ENCODE assay signal across 1 cellular context in genomic region chr10:50554995-50555568, GRCh38.
TF ChIP-seq lines count a peak whose summit lies in the region.

No MANE protein-coding gene starts in this region.

TF ChIP-seq in K562, 482 proteins besides CTCF, POLR2A, EP300 and RAD21 (continued from another document and continues in another):
- no peak for TF ChIP-seq TRIM25 (IDR thresholded peaks at IDR 0.05; ENCODE audit: borderline replicate concordance)
- no peak for TF ChIP-seq SAFB2 (IDR thresholded peaks at IDR 0.05; ENCODE audit: borderline replicate concordance, low read depth, low read length, severe bottlenecking)
- no peak for TF ChIP-seq ZNF740 (CRISPR knock-in tag; IDR thresholded peaks at IDR 0.05)
- TF ChIP-seq ZNF740 (tag; IDR thresholded peaks at IDR 0.05) = no peak
- TF ChIP-seq HSF4 (CRISPR knock-in tag; IDR thresholded peaks at IDR 0.05; ENCODE audit: borderline replicate concordance) = peak; percentile 15; the same call in 1 of the 2 replicates
- TF ChIP-seq MBD1 (CRISPR knock-in tag; IDR thresholded peaks at IDR 0.05) = no peak
- peak; percentile 76 for TF ChIP-seq EP400 (IDR thresholded peaks at IDR 0.05)
- TF ChIP-seq ZNF830 (CRISPR knock-in tag; IDR thresholded peaks at IDR 0.05) = no peak
- TF ChIP-seq IRF9 (tag; IDR thresholded peaks at IDR 0.05) = 0 out of 2 replicates have a peak, but pooled peaks have one; percentile 8
- no peak for TF ChIP-seq ZC3H11A (IDR thresholded peaks at IDR 0.05; ENCODE audit: low read depth, low read length)
- TF ChIP-seq GABPB2 (CRISPR knock-in tag; conservative IDR thresholded peaks at IDR 0.05) = no peak
- TF ChIP-seq ZKSCAN8 (CRISPR knock-in tag; IDR thresholded peaks at IDR 0.05) = 0 out of 2 replicates have a peak, but pooled peaks have one; percentile 22
- no peak for TF ChIP-seq FUS (optimal IDR thresholded peaks at IDR 0.05; ENCODE audit: low read depth, low read length)
- TF ChIP-seq BACH1 (tag; IDR thresholded peaks at IDR 0.05) = peak; percentile 35; the same call in 1 of the 2 replicates
- TF ChIP-seq EZH2 (IDR thresholded peaks at IDR 0.05; ENCODE audit: borderline replicate concordance, low read depth, low read length) = no peak
- no peak for TF ChIP-seq ERF (CRISPR knock-in tag; IDR thresholded peaks at IDR 0.05)
- TF ChIP-seq ZNF780A (CRISPR knock-in tag; IDR thresholded peaks at IDR 0.05) = no peak
- TF ChIP-seq POLR2G (IDR thresholded peaks at IDR 0.05; ENCODE audit: low read depth, low read length) = no peak
- no peak; a peak in 1 of 4 replicates for TF ChIP-seq NRF1 (conservative IDR thresholded peaks at IDR 0.05 in 1 of 2, IDR thresholded peaks at IDR 0.05 in 1 of 2)
- no peak for TF ChIP-seq GABPB1 (CRISPR knock-in tag; IDR thresholded peaks at IDR 0.05)
- no peak for TF ChIP-seq ZNF174 (CRISPR knock-in tag; IDR thresholded peaks at IDR 0.05)
- no peak for TF ChIP-seq BRF2 (IDR thresholded peaks at IDR 0.05; ENCODE audit: borderline replicate concordance, insufficient read depth, insufficient read length)
- no peak; the same call in 1 of the 2 replicates for TF ChIP-seq CEBPG (CRISPR knock-in tag; IDR thresholded peaks at IDR 0.05)
- no peak for TF ChIP-seq CEBPG (tag; conservative IDR thresholded peaks at IDR 0.05 in 1 of 2, IDR thresholded peaks at IDR 0.05 in 1 of 2)
- TF ChIP-seq PML (IDR thresholded peaks at IDR 0.05; ENCODE audit: low read length) = peak; percentile 89
- TF ChIP-seq HEY1 (CRISPR knock-in tag; IDR thresholded peaks at IDR 0.05; ENCODE audit: borderline replicate concordance) = no peak
- TF ChIP-seq CTBP1 (IDR thresholded peaks at IDR 0.05; ENCODE audit: borderline replicate concordance) = 0 out of 2 replicates have a peak, but pooled peaks have one; percentile 22
- TF ChIP-seq JUN (IDR thresholded peaks at IDR 0.05; ENCODE audit: borderline replicate concordance, low read depth, low read length) = no peak
- TF ChIP-seq JUN (CRISPR knock-in tag; IDR thresholded peaks at IDR 0.05; ENCODE audit: borderline replicate concordance) = 0 out of 2 replicates have a peak, but pooled peaks have one; percentile 16
- no peak for TF ChIP-seq HDGF (IDR thresholded peaks at IDR 0.05)
- 0 out of 2 replicates have a peak, but pooled peaks have one; percentile 32 for TF ChIP-seq ILF3 (IDR thresholded peaks at IDR 0.05; ENCODE audit: borderline replicate concordance)
- TF ChIP-seq TCF7L2 (IDR thresholded peaks at IDR 0.05; ENCODE audit: low read depth, low read length) = no peak
- TF ChIP-seq HNRNPH1 (optimal IDR thresholded peaks at IDR 0.05; ENCODE audit: low read depth, low read length) = no peak
- peak; percentile 74 to 79 for TF ChIP-seq MNT (conservative IDR thresholded peaks at IDR 0.05)
- TF ChIP-seq ZNF551 (CRISPR knock-in tag; IDR thresholded peaks at IDR 0.05) = no peak
- no peak for TF ChIP-seq PRMT5 (CRISPR knock-in tag; IDR thresholded peaks at IDR 0.05)
- peak; percentile 81 for TF ChIP-seq ZFP91 (CRISPR knock-in tag; IDR thresholded peaks at IDR 0.05)
- TF ChIP-seq MTF1 (CRISPR knock-in tag; IDR thresholded peaks at IDR 0.05; ENCODE audit: borderline replicate concordance) = no peak
- peak; percentile 95 for TF ChIP-seq TEAD4 (IDR thresholded peaks at IDR 0.05; ENCODE audit: low read length)
- no peak for TF ChIP-seq TEAD4 (CRISPR knock-in tag; IDR thresholded peaks at IDR 0.05; ENCODE audit: borderline replicate concordance)
- 0 out of 2 replicates have a peak, but pooled peaks have one; percentile 47 for TF ChIP-seq KLF6 (CRISPR knock-in tag; IDR thresholded peaks at IDR 0.05; ENCODE audit: borderline replicate concordance)
- peak; percentile 58; the same call in 1 of the 2 replicates for TF ChIP-seq ZBTB40 (IDR thresholded peaks at IDR 0.05)
- TF ChIP-seq ZBTB40 (CRISPR knock-in tag; IDR thresholded peaks at IDR 0.05) = no peak
- no peak for TF ChIP-seq ZBTB1 (CRISPR knock-in tag; IDR thresholded peaks at IDR 0.05; ENCODE audit: borderline replicate concordance, low read depth)
- TF ChIP-seq CAMTA2 (CRISPR knock-in tag; conservative IDR thresholded peaks at IDR 0.05) = no peak
